Comparison of ENCODE assay signal across 1 cellular context in genomic region chr6:166194885-166195860, GRCh38.
TF ChIP-seq lines count a peak whose summit lies in the region.

No MANE protein-coding gene starts in this region.

TF ChIP-seq in IMR-90, 13 proteins besides CTCF, POLR2A, EP300 and RAD21 (continued from another document):
- no peak for TF ChIP-seq ELK1 (IDR thresholded peaks at IDR 0.05; ENCODE audit: borderline replicate concordance, low read depth, low read length)
- TF ChIP-seq MAFK (IDR thresholded peaks at IDR 0.05; ENCODE audit: low read depth, low read length) = no peak
- no peak for TF ChIP-seq CEBPB (IDR thresholded peaks at IDR 0.05; ENCODE audit: low read depth, low read length)
- no peak for TF ChIP-seq RFX5 (IDR thresholded peaks at IDR 0.05; ENCODE audit: low read depth, low read length)
- TF ChIP-seq MXI1 (IDR thresholded peaks at IDR 0.05; ENCODE audit: borderline replicate concordance, low read depth, low read length) = no peak
- no peak for TF ChIP-seq MAZ (IDR thresholded peaks at IDR 0.05; ENCODE audit: borderline replicate concordance, low read depth, low read length)
